Comparison of ENCODE assay signal across 28 cellular contexts in genomic region chr15:101255066-101255415, GRCh38. TPM values are rescaled to one million over a fixed set of nuclear protein-coding genes. Genes with fewer than 3 reads are reported as not detected.
A peak's percentile ranks its signal among the peaks of the same experiment; 100 is the strongest.
DNase-seq lines count a peak whose midpoint lies in the region; ATAC-seq and TF ChIP-seq lines count a peak whose summit lies in the region.
"Had no signal": no experiment of that assay in that cellular context is flagged by ENCODE, and none has a peak within 500 bp of the region (broad histone marks: within the 10 kb centered on the region; RNA-seq: fewer than 3 reads in every experiment).

No MANE protein-coding gene starts in this region.

- WGBS in endodermal cell (ENCODE audit: insufficient coverage in 1 of 2, insufficient read length in 1 of 2), 2 experiments: 91 to 95% methylated on average over 5 of the region's 5 CpGs

- no peak overlapping the region for H3K4me3 ChIP-seq in endodermal cell (ENCODE audit: low read length)
- H3K4me3 ChIP-seq: BLaER1, mucosa of descending colon, Peyer's patch, psoas muscle, tibial artery had no signal

- POLR2A ChIA-PET in activated naive CD8-positive, alpha-beta T cell treated with anti-CD3 and anti-CD28 coated beads, Interleukin-2, amount 10 ng/mL, durations not matched to agents 7 days and 5 days (lab: Charles Lee): interaction anchor here (0.9 kb wide), 1 partner anchor 12 kb away, joined by 3 read pairs; no protein-coding TSS in a partner anchor
- POLR2A ChIA-PET in activated CD4-positive, alpha-beta memory T cell treated with anti-CD3 and anti-CD28 coated beads for 36 hours (lab: Charles Lee): interaction anchor here (1.6 kb wide), 1 partner anchor 12 kb away, joined by 3 read pairs; no protein-coding TSS in a partner anchor

- no peak for DNase-seq in activated naive CD8-positive, alpha-beta T cell treated with anti-CD3 and anti-CD28 coated beads, Interleukin-2, amount 10 ng/mL, durations not matched to agents 7 days and 5 days
- no peak for DNase-seq in activated naive CD8-positive, alpha-beta T cell treated with anti-CD3 and anti-CD28 coated beads, Interleukin-2, amount 50 U/mL, for 24 hours
- DNase-seq in NCI-H2171 (lab: John Stamatoyannopoulos, UW) (peak; percentile 21), endodermal cell (peak; percentile 4), dermis blood vessel endothelial cell (no peak)
- no peak for DNase-seq in activated CD4-positive, alpha-beta memory T cell treated with anti-CD3 and anti-CD28 coated beads for 36 hours
- DNase-seq: activated effector memory CD4-positive, alpha-beta T cell treated with Interleukin-2 at 50 U/mL for 16 hours; COR-L47; H9; hypothalamus; immature natural killer cell; Karpas-422; left colon; mammary epithelial cell; mucosa of descending colon; natural killer cell; NCI-H526; occipital lobe; Peyer's patch; psoas muscle; SHP77; stimulated activated CD4-positive, alpha-beta T cell treated with anti-CD3 and anti-CD28 coated beads, Interleukin-4, amount 100 ng/mL, for 1 hour; tibial artery had no signal

- H3K9me3 ChIP-seq in endodermal cell (ENCODE audit: control insufficient read depth, low read length): no peaks in the 10 kb centered on the region
- H3K9me3 ChIP-seq: BLaER1, mucosa of descending colon, Peyer's patch, psoas muscle, tibial artery had no signal

- H3K4me1 Mint-ChIP-seq in activated naive CD8-positive, alpha-beta T cell treated with anti-CD3 and anti-CD28 coated beads, Interleukin-2, amount 10 ng/mL, durations not matched to agents 7 days and 5 days: peaks cover 33% of the 10 kb centered on the region
- peaks cover 30% of the 10 kb centered on the region for H3K4me1 Mint-ChIP-seq in activated naive CD8-positive, alpha-beta T cell treated with anti-CD3 and anti-CD28 coated beads, Interleukin-2, amount 50 U/mL, for 24 hours
- peaks cover 13% of the 10 kb centered on the region for H3K4me1 Mint-ChIP-seq in endodermal cell
- H3K4me1 Mint-ChIP-seq in activated CD4-positive, alpha-beta memory T cell treated with anti-CD3 and anti-CD28 coated beads for 36 hours (ENCODE audit: low read depth): peaks cover 25% of the 10 kb centered on the region

- no peak overlapping the region for H3K27ac Mint-ChIP-seq in activated naive CD8-positive, alpha-beta T cell treated with anti-CD3 and anti-CD28 coated beads, Interleukin-2, amount 10 ng/mL, durations not matched to agents 7 days and 5 days
- H3K27ac Mint-ChIP-seq in activated naive CD8-positive, alpha-beta T cell treated with anti-CD3 and anti-CD28 coated beads, Interleukin-2, amount 50 U/mL, for 24 hours: no peak overlapping the region
- no peak overlapping the region for H3K27ac Mint-ChIP-seq in endodermal cell
- H3K27ac Mint-ChIP-seq in activated CD4-positive, alpha-beta memory T cell treated with anti-CD3 and anti-CD28 coated beads for 36 hours: no peak overlapping the region
- H3K27ac Mint-ChIP-seq: activated CD4-positive, alpha-beta T cell treated with anti-CD3 and anti-CD28 coated beads for 36 hours; H9; natural killer cell had no signal

- H3K27ac ChIP-seq in endodermal cell (ENCODE audit: low read depth, low read length): no peak overlapping the region
- H3K27ac ChIP-seq: BLaER1, psoas muscle, tibial artery had no signal

- no peak overlapping the region for H3K9ac ChIP-seq in endodermal cell (ENCODE audit: extremely low read depth, low read length, poor library complexity, severe bottlenecking)
- H3K9ac ChIP-seq: BLaER1 had no signal

- H3K36me3 Mint-ChIP-seq in activated naive CD8-positive, alpha-beta T cell treated with anti-CD3 and anti-CD28 coated beads, Interleukin-2, amount 10 ng/mL, durations not matched to agents 7 days and 5 days: peaks cover 5% of the 10 kb centered on the region
- peaks cover 8% of the 10 kb centered on the region for H3K36me3 Mint-ChIP-seq in activated naive CD8-positive, alpha-beta T cell treated with anti-CD3 and anti-CD28 coated beads, Interleukin-2, amount 50 U/mL, for 24 hours (ENCODE audit: low read depth)
- no peaks in the 10 kb centered on the region for H3K36me3 Mint-ChIP-seq in endodermal cell (ENCODE audit: low read depth)
- H3K36me3 Mint-ChIP-seq in activated CD4-positive, alpha-beta memory T cell treated with anti-CD3 and anti-CD28 coated beads for 36 hours: peaks cover 4% of the 10 kb centered on the region
- H3K36me3 Mint-ChIP-seq: immature natural killer cell, natural killer cell had no signal

- no peak for TF ChIP-seq CTCF in endodermal cell (conservative IDR thresholded peaks at IDR 0.05)

- H3K4me1 ChIP-seq in endodermal cell (ENCODE audit: control insufficient read depth, insufficient read depth, low read length): no peaks in the 10 kb centered on the region

- H3K4me3 Mint-ChIP-seq in activated naive CD8-positive, alpha-beta T cell treated with anti-CD3 and anti-CD28 coated beads, Interleukin-2, amount 10 ng/mL, durations not matched to agents 7 days and 5 days: peak overlapping the region; percentile 3
- no peak overlapping the region for H3K4me3 Mint-ChIP-seq in activated naive CD8-positive, alpha-beta T cell treated with anti-CD3 and anti-CD28 coated beads, Interleukin-2, amount 50 U/mL, for 24 hours
- H3K4me3 Mint-ChIP-seq in endodermal cell: no peak overlapping the region
- no peak overlapping the region for H3K4me3 Mint-ChIP-seq in activated CD4-positive, alpha-beta memory T cell treated with anti-CD3 and anti-CD28 coated beads for 36 hours
- H3K4me3 Mint-ChIP-seq: activated CD4-positive, alpha-beta T cell treated with anti-CD3 and anti-CD28 coated beads for 36 hours; central memory CD8-positive, alpha-beta T cell; H9; immature natural killer cell; natural killer cell had no signal

- no peaks in the 10 kb centered on the region for H3K9me3 Mint-ChIP-seq in activated naive CD8-positive, alpha-beta T cell treated with anti-CD3 and anti-CD28 coated beads, Interleukin-2, amount 10 ng/mL, durations not matched to agents 7 days and 5 days
- no peaks in the 10 kb centered on the region for H3K9me3 Mint-ChIP-seq in activated naive CD8-positive, alpha-beta T cell treated with anti-CD3 and anti-CD28 coated beads, Interleukin-2, amount 50 U/mL, for 24 hours
- no peaks in the 10 kb centered on the region for H3K9me3 Mint-ChIP-seq in endodermal cell
- no peaks in the 10 kb centered on the region for H3K9me3 Mint-ChIP-seq in activated CD4-positive, alpha-beta memory T cell treated with anti-CD3 and anti-CD28 coated beads for 36 hours
- H3K9me3 Mint-ChIP-seq: central memory CD8-positive, alpha-beta T cell; H9; immature natural killer cell; natural killer cell had no signal

- H3K27me3 Mint-ChIP-seq in activated naive CD8-positive, alpha-beta T cell treated with anti-CD3 and anti-CD28 coated beads, Interleukin-2, amount 10 ng/mL, durations not matched to agents 7 days and 5 days: peaks cover 10% of the 10 kb centered on the region
- H3K27me3 Mint-ChIP-seq in activated naive CD8-positive, alpha-beta T cell treated with anti-CD3 and anti-CD28 coated beads, Interleukin-2, amount 50 U/mL, for 24 hours: peaks cover 3% of the 10 kb centered on the region
- no peaks in the 10 kb centered on the region for H3K27me3 Mint-ChIP-seq in endodermal cell (ENCODE audit: insufficient read depth)
- peaks cover 2% of the 10 kb centered on the region for H3K27me3 Mint-ChIP-seq in activated CD4-positive, alpha-beta memory T cell treated with anti-CD3 and anti-CD28 coated beads for 36 hours

- CTCF ChIA-PET in activated CD4-positive, alpha-beta memory T cell treated with anti-CD3 and anti-CD28 coated beads for 36 hours (lab: Charles Lee): interaction anchor here (1.4 to 7.3 kb wide), 4 partner anchors 66 to 247 kb away, joined by 3 to 123 read pairs (median 66); no protein-coding TSS in a partner anchor

- intact Hi-C loops in activated CD4-positive, alpha-beta memory T cell treated with anti-CD3 and anti-CD28 coated beads for 36 hours (cut with micrococcal nuclease): loop anchor here (5.0 kb wide), 1 partner anchor 338 kb away; the partner anchor contains the start of gene LRRK1

- no peaks in the 10 kb centered on the region for H3K36me3 ChIP-seq in endodermal cell (ENCODE audit: control insufficient read depth, insufficient read depth, low read length)
- H3K36me3 ChIP-seq: BLaER1, Peyer's patch, tibial artery had no signal

- H3K27me3 ChIP-seq in endodermal cell (ENCODE audit: control insufficient read depth, insufficient read depth, low read length, poor library complexity, severe bottlenecking): no peaks in the 10 kb centered on the region
- H3K27me3 ChIP-seq: BLaER1, Peyer's patch, tibial artery had no signal

- no peak for ATAC-seq in activated naive CD8-positive, alpha-beta T cell treated with anti-CD3 and anti-CD28 coated beads, Interleukin-2, amount 10 ng/mL, durations not matched to agents 7 days and 5 days (ENCODE audit: low read depth)
- no peak for ATAC-seq in activated naive CD8-positive, alpha-beta T cell treated with anti-CD3 and anti-CD28 coated beads, Interleukin-2, amount 50 U/mL, for 24 hours
- ATAC-seq in HG03439 (IDR thresholded peaks at IDR 0.05; ENCODE audit: unreplicated experiment): no peak
- ATAC-seq: activated CD4-positive, alpha-beta T cell treated with anti-CD3 and anti-CD28 coated beads for 36 hours; esophagus mucosa; left colon; mucosa of descending colon; natural killer cell; psoas muscle had no signal

RNA-seq across cellular contexts. Expression of gene CHSY1, which starts 3.2 kb away (rescaled TPM):
- total RNA-seq in activated naive CD8-positive, alpha-beta T cell treated with anti-CD3 and anti-CD28 coated beads, Interleukin-2, amount 10 ng/mL, durations not matched to agents 7 days and 5 days: 10 to 100 TPM; 37.0 to 37.8 TPM
- 10 to 100 TPM; 33.3 to 39.9 TPM for total RNA-seq in endodermal cell
- polyA plus RNA-seq in endodermal cell (2013, experiment 1 of 2): 29.5 TPM
- polyA plus RNA-seq in endodermal cell (2013, experiment 2 of 2): 29.7 TPM
- 47.7 and 49.0 TPM in 2 replicates for total RNA-seq in dermis blood vessel endothelial cell
- 10 to 100 TPM; 34.8 to 36.3 TPM for total RNA-seq in activated CD4-positive, alpha-beta memory T cell treated with anti-CD3 and anti-CD28 coated beads for 36 hours

RNA-seq across cellular contexts. Expression of gene SELENOS, which starts 22.2 kb away (rescaled TPM):
- total RNA-seq in activated naive CD8-positive, alpha-beta T cell treated with anti-CD3 and anti-CD28 coated beads, Interleukin-2, amount 10 ng/mL, durations not matched to agents 7 days and 5 days: 10 to 100 TPM; 27.2 to 28.2 TPM
- 10 to 100 TPM; 56.1 to 60.5 TPM for total RNA-seq in endodermal cell
- 63.3 TPM for polyA plus RNA-seq in endodermal cell (2013, experiment 1 of 2)
- 61.3 TPM for polyA plus RNA-seq in endodermal cell (2013, experiment 2 of 2)
- 56.2 and 82.7 TPM in 2 replicates for total RNA-seq in dermis blood vessel endothelial cell
- 10 to 100 TPM; 30.9 to 31.7 TPM for total RNA-seq in activated CD4-positive, alpha-beta memory T cell treated with anti-CD3 and anti-CD28 coated beads for 36 hours

RNA-seq across cellular contexts. Expression of gene SNRPA1, which starts 40.0 kb away (rescaled TPM):
- total RNA-seq in activated naive CD8-positive, alpha-beta T cell treated with anti-CD3 and anti-CD28 coated beads, Interleukin-2, amount 10 ng/mL, durations not matched to agents 7 days and 5 days: 100 to 1,000 TPM; 121 TPM
- 100 to 1,000 TPM; 111 to 140 TPM for total RNA-seq in endodermal cell
- 123 TPM for polyA plus RNA-seq in endodermal cell (2013, experiment 1 of 2)
- polyA plus RNA-seq in endodermal cell (2013, experiment 2 of 2): 111 TPM
- 13.3 and 22.9 TPM in 2 replicates for total RNA-seq in dermis blood vessel endothelial cell
- 100 to 1,000 TPM; 167 to 173 TPM for total RNA-seq in activated CD4-positive, alpha-beta memory T cell treated with anti-CD3 and anti-CD28 coated beads for 36 hours

Comparison
In these comparisons a context has a peak if more than half of its experiments do, and no peak if none do; other contexts are left out.
1. DNase-seq: peak in NCI-H2171 (single experiment) and endodermal cell (single experiment); none in activated naive CD8-positive, alpha-beta T cell treated with anti-CD3 and anti-CD28 coated beads, Interleukin-2, amount 10 ng/mL, durations not matched to agents 7 days and 5 days (single experiment), activated naive CD8-positive, alpha-beta T cell treated with anti-CD3 and anti-CD28 coated beads, Interleukin-2, amount 50 U/mL, for 24 hours (single experiment), dermis blood vessel endothelial cell (single experiment) and activated CD4-positive, alpha-beta memory T cell treated with anti-CD3 and anti-CD28 coated beads for 36 hours (single experiment).